27 cellular contexts compared by ENCODE assay signal in genomic region chr12:83186437-83186836, GRCh38.
"Had no signal": no experiment of that assay in that cellular context is flagged by ENCODE, and none has a peak within 500 bp of the region (broad histone marks: within the 10 kb centered on the region; RNA-seq: fewer than 3 reads in every experiment).

No MANE protein-coding gene starts in this region.

- H3K27ac ChIP-seq: dorsolateral prefrontal cortex, epithelial cell of prostate, foreskin keratinocyte, gastroesophageal sphincter, heart left ventricle, hepatocyte, left lung, right atrium auricular region, testis, tibial artery had no signal

- H3K4me3 ChIP-seq: dorsolateral prefrontal cortex, gastroesophageal sphincter, heart left ventricle, hepatocyte, left lung, mucosa of descending colon, right atrium auricular region, testis, tibial artery had no signal

- H3K79me2 ChIP-seq: hepatocyte had no signal

- H3K9me3 ChIP-seq: gastroesophageal sphincter, heart left ventricle, left lung, mucosa of descending colon, right atrium auricular region, testis, tibial artery had no signal

- H3K4me2 ChIP-seq: hepatocyte had no signal

- DNase-seq: dorsolateral prefrontal cortex; effector CD4-positive, alpha-beta T cell; endodermal cell; foreskin keratinocyte; heart left ventricle; left cardiac atrium; left lung; mesenchymal stem cell; mucosa of descending colon; naive B cell; nucleus accumbens; posterior cingulate gyrus; stimulated activated CD4-positive, alpha-beta T cell treated with anti-CD3 and anti-CD28 coated beads, Interleukin-2, amount 100 ng/mL, for 24 hours; stimulated activated CD4-positive, alpha-beta T cell treated with anti-CD3 and anti-CD28 coated beads, Interleukin-4, amount 100 ng/mL, for 24 hours; stimulated activated naive CD4-positive, alpha-beta T cell treated with Interleukin-2 at 50 U/mL for 16 hours; substantia nigra; testis; tibial artery had no signal

- ATAC-seq: esophagus mucosa; foreskin keratinocyte; gastroesophageal sphincter; heart left ventricle; left cardiac atrium; left lung; mucosa of descending colon; natural killer cell treated with Interleukin-12 subunit alpha and Interleukin-12 subunit beta and Interleukin-15 and Interleukin-18, amount 100 ng/mL, for 72 hours; sciatic nerve; stimulated activated effector memory CD8-positive, alpha-beta T cell treated with anti-CD3 and anti-CD28 coated beads, Interleukin-12 subunit alpha, Interleukin-12 subunit beta, amount 100 ng/mL, for 72 hours had no signal

- FAIRE-seq: colon had no signal

- H3K36me3 ChIP-seq: gastroesophageal sphincter, heart left ventricle, left lung, right atrium auricular region, tibial artery had no signal

- H3K27me3 ChIP-seq: dorsolateral prefrontal cortex, foreskin keratinocyte, gastroesophageal sphincter, heart left ventricle, hepatocyte, left lung, right atrium auricular region, testis, tibial artery had no signal

- H3K4me1 ChIP-seq: foreskin keratinocyte, left lung, right atrium auricular region, testis, tibial artery had no signal

- H2AFZ ChIP-seq: hepatocyte had no signal
